ENCODE assay signal across 17 cellular contexts in the genomic region with DNA sequence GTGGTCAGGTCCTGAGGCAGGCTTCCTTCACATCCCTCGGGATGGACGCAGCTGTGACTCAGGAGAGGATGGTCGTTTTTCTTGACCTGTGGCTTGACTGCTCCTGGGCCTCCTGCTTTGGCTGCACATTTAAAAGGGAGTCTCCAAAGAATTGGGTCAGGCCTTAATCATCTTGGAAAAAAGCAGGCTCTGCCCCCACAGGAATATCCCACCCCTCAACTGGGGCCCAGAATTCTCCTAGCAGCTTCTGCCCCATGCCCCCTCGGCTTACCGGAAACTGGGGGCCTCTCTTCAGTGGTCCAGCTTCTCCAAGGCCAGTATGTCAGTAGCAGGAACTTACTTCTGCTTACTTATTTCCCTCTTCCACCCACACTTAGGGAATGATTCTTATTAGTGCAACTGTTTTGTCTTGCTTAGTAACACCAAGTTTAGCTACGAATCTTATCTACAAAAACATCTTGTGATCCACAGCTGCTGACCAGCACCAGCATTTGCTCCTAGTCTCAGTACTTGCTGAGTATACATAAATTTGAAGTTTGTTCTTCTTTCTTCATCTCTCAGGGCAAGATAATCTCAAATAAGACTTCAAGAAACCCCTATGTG. TPM values are rescaled to one million over a fixed set of nuclear protein-coding genes. Genes with fewer than 3 reads are reported as not detected.
DNase-seq lines count a peak whose midpoint lies in the region; ATAC-seq and TF ChIP-seq lines count a peak whose summit lies in the region.
"Had no signal": no experiment of that assay in that cellular context is flagged by ENCODE, and none has a peak within 500 bp of the region (broad histone marks: within the 10 kb centered on the region; RNA-seq: fewer than 3 reads in every experiment).

No MANE protein-coding gene starts in this region.

- in situ Hi-C loops in transverse colon (cut with MboI; ENCODE audit: low pct_ligation_motif_present in 1 of 4, low pct_unique_long_range_greater_than_20kb in 1 of 4, low sequenced_read_pairs in 3 of 4), result no loop called here

- peaks cover 26% of the 10 kb centered on the region for H3K4me1 Mint-ChIP-seq in activated naive CD8-positive, alpha-beta T cell treated with anti-CD3 and anti-CD28 coated beads, Interleukin-2, amount 10 ng/mL, durations not matched to agents 7 days and 5 days
- peaks cover 30% of the 10 kb centered on the region for H3K4me1 Mint-ChIP-seq in activated naive CD8-positive, alpha-beta T cell treated with anti-CD3 and anti-CD28 coated beads, Interleukin-2, amount 50 U/mL, for 24 hours
- H3K4me1 Mint-ChIP-seq in central memory CD8-positive, alpha-beta T cell, result peaks cover 28% of the 10 kb centered on the region
- H3K4me1 Mint-ChIP-seq: memory B cell had no signal

- no peak for DNase-seq in activated naive CD8-positive, alpha-beta T cell treated with anti-CD3 and anti-CD28 coated beads, Interleukin-2, amount 10 ng/mL, durations not matched to agents 7 days and 5 days
- no peak for DNase-seq in activated naive CD8-positive, alpha-beta T cell treated with anti-CD3 and anti-CD28 coated beads, Interleukin-2, amount 50 U/mL, for 24 hours
- DNase-seq in central memory CD8-positive, alpha-beta T cell (ENCODE audit: low spot score in 2 of 2), result no peak
- peak; percentile 66 for DNase-seq in medulla oblongata (ENCODE audit: extremely low spot score)
- no peak for DNase-seq in transverse colon
- no peak for DNase-seq in NCI-H2227 treated with DMSO at 0.1 percent for 48 hours (lab: John Stamatoyannopoulos, UW)
- no peak for DNase-seq in DMS114 treated with DMSO at 0.1 percent for 48 hours (lab: John Stamatoyannopoulos, UW; ENCODE audit: unreplicated experiment)
- DNase-seq: activated effector memory CD4-positive, alpha-beta T cell treated with Interleukin-2 at 50 U/mL for 16 hours; anterior cingulate cortex; colonic mucosa; IMR-90; NCI-H1092 treated with DMSO at 0.1 percent for 48 hours; stimulated activated CD4-positive, alpha-beta T cell treated with anti-CD3 and anti-CD28 coated beads, Interleukin-4, amount 100 ng/mL, for 24 hours; WERI-Rb-1 had no signal

- H3K9me3 ChIP-seq in transverse colon, result no peaks in the 10 kb centered on the region
- H3K9me3 ChIP-seq: colonic mucosa had no signal

- H3K9me3 Mint-ChIP-seq in activated naive CD8-positive, alpha-beta T cell treated with anti-CD3 and anti-CD28 coated beads, Interleukin-2, amount 10 ng/mL, durations not matched to agents 7 days and 5 days, result no peaks in the 10 kb centered on the region
- H3K9me3 Mint-ChIP-seq in activated naive CD8-positive, alpha-beta T cell treated with anti-CD3 and anti-CD28 coated beads, Interleukin-2, amount 50 U/mL, for 24 hours, result no peaks in the 10 kb centered on the region
- no peaks in the 10 kb centered on the region for H3K9me3 Mint-ChIP-seq in central memory CD8-positive, alpha-beta T cell
- H3K9me3 Mint-ChIP-seq: memory B cell had no signal

- peak overlapping the region; percentile 33 for H3K27ac Mint-ChIP-seq in activated naive CD8-positive, alpha-beta T cell treated with anti-CD3 and anti-CD28 coated beads, Interleukin-2, amount 10 ng/mL, durations not matched to agents 7 days and 5 days
- H3K27ac Mint-ChIP-seq in activated naive CD8-positive, alpha-beta T cell treated with anti-CD3 and anti-CD28 coated beads, Interleukin-2, amount 50 U/mL, for 24 hours, result no peak overlapping the region
- peak overlapping the region; percentile 92 for H3K27ac Mint-ChIP-seq in central memory CD8-positive, alpha-beta T cell (ENCODE audit: low read depth)
- H3K27ac Mint-ChIP-seq: memory B cell had no signal

- no peaks in the 10 kb centered on the region for H3K27me3 ChIP-seq in transverse colon
- H3K27me3 ChIP-seq: colonic mucosa had no signal

- no peak for TF ChIP-seq CTCF in transverse colon (IDR thresholded peaks at IDR 0.05)

- no peaks in the 10 kb centered on the region for H3K4me1 ChIP-seq in transverse colon
- H3K4me1 ChIP-seq: colonic mucosa had no signal

- H3K4me3 Mint-ChIP-seq in activated naive CD8-positive, alpha-beta T cell treated with anti-CD3 and anti-CD28 coated beads, Interleukin-2, amount 10 ng/mL, durations not matched to agents 7 days and 5 days, result no peak overlapping the region
- H3K4me3 Mint-ChIP-seq in activated naive CD8-positive, alpha-beta T cell treated with anti-CD3 and anti-CD28 coated beads, Interleukin-2, amount 50 U/mL, for 24 hours, result no peak overlapping the region
- no peak overlapping the region for H3K4me3 Mint-ChIP-seq in central memory CD8-positive, alpha-beta T cell
- H3K4me3 Mint-ChIP-seq: memory B cell had no signal

- TF ChIP-seq POLR2A in transverse colon (IDR thresholded peaks at IDR 0.05), result no peak

- WGBS in transverse colon (ENCODE audit: low coverage in 1 of 2), 2 donors, result 86 to 91% methylated on average over 3 to 6 of the region's 6 CpGs

- POLR2A ChIA-PET in activated naive CD8-positive, alpha-beta T cell treated with anti-CD3 and anti-CD28 coated beads, Interleukin-2, amount 10 ng/mL, durations not matched to agents 7 days and 5 days (lab: Charles Lee), result no interaction called here

- no peak overlapping the region for H3K4me3 ChIP-seq in transverse colon
- H3K4me3 ChIP-seq: colonic mucosa, GM12878 had no signal

- H3K27me3 Mint-ChIP-seq in activated naive CD8-positive, alpha-beta T cell treated with anti-CD3 and anti-CD28 coated beads, Interleukin-2, amount 10 ng/mL, durations not matched to agents 7 days and 5 days, result no peaks in the 10 kb centered on the region
- no peaks in the 10 kb centered on the region for H3K27me3 Mint-ChIP-seq in activated naive CD8-positive, alpha-beta T cell treated with anti-CD3 and anti-CD28 coated beads, Interleukin-2, amount 50 U/mL, for 24 hours
- H3K27me3 Mint-ChIP-seq in central memory CD8-positive, alpha-beta T cell, result no peaks in the 10 kb centered on the region
- H3K27me3 Mint-ChIP-seq: memory B cell had no signal

- H3K36me3 Mint-ChIP-seq in activated naive CD8-positive, alpha-beta T cell treated with anti-CD3 and anti-CD28 coated beads, Interleukin-2, amount 10 ng/mL, durations not matched to agents 7 days and 5 days, result peaks cover 35% of the 10 kb centered on the region
- H3K36me3 Mint-ChIP-seq in activated naive CD8-positive, alpha-beta T cell treated with anti-CD3 and anti-CD28 coated beads, Interleukin-2, amount 50 U/mL, for 24 hours (ENCODE audit: low read depth), result peaks cover 55% of the 10 kb centered on the region
- peaks cover 25% of the 10 kb centered on the region for H3K36me3 Mint-ChIP-seq in central memory CD8-positive, alpha-beta T cell (ENCODE audit: insufficient read depth)

- TF ChIP-seq EP300 in transverse colon (IDR thresholded peaks at IDR 0.05; ENCODE audit: low read depth), result no peak

- peak overlapping the region; percentile 2 to 23 (median 12) for H3K27ac ChIP-seq in transverse colon
- H3K27ac ChIP-seq: colonic mucosa, WERI-Rb-1 had no signal

- intact Hi-C loops in transverse colon (cut with DNase I; ENCODE audit: low total_unique reads), result no loop called here

- no peak for ATAC-seq in activated naive CD8-positive, alpha-beta T cell treated with anti-CD3 and anti-CD28 coated beads, Interleukin-2, amount 10 ng/mL, durations not matched to agents 7 days and 5 days (ENCODE audit: low read depth)
- ATAC-seq in activated naive CD8-positive, alpha-beta T cell treated with anti-CD3 and anti-CD28 coated beads, Interleukin-2, amount 50 U/mL, for 24 hours, result no peak
- ATAC-seq in central memory CD8-positive, alpha-beta T cell (replicated peaks; ENCODE audit: extremely low read depth, poor library complexity, severe bottlenecking), result no peak
- no peak for ATAC-seq in HG02852 (IDR thresholded peaks at IDR 0.05; ENCODE audit: unreplicated experiment)

- H3K36me3 ChIP-seq in transverse colon, result peaks cover 0 to 48% (median 14%) of the 10 kb centered on the region in 4 donors

RNA-seq across cellular contexts. Expression of a gene that starts 35.7 kb away (rescaled TPM):
- total RNA-seq in activated naive CD8-positive, alpha-beta T cell treated with anti-CD3 and anti-CD28 coated beads, Interleukin-2, amount 10 ng/mL, durations not matched to agents 7 days and 5 days, result 10 to 100 TPM; 26.4 to 28.6 TPM
- total RNA-seq in transverse colon, result 100 to 1,000 TPM in 1 of 4 donors, 10 to 100 TPM in 3; 44.5 to 122 (median 75.0) TPM
